39 cellular contexts compared by ENCODE assay signal in the genomic region with DNA sequence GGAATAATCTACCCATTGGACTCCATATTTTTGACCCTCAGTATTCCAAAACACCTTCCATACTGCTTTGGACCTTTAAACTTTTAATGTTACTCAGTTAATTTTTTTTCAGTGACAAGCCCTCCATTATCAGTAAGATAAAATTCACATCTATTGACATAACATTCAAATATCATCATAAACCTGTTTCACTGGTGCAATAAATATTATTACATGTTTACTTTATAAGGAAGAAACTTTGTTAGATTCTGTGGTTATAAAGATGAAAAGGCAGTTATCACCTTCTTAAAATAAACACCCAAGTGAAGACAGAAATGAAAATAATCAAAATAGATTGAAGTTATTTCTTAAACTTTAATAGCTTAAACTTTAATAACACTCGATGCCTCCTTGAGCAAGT.
"Had no signal": no experiment of that assay in that cellular context is flagged by ENCODE, and none has a peak within 500 bp of the region (broad histone marks: within the 10 kb centered on the region; RNA-seq: fewer than 3 reads in every experiment).

No MANE protein-coding gene starts in this region.

- H3K36me3 ChIP-seq: ascending aorta, cardiac muscle cell had no signal

- H3K4me1 ChIP-seq: ascending aorta had no signal

- ATAC-seq: activated CD8-positive, alpha-beta T cell treated with anti-CD3 and anti-CD28 coated beads for 36 hours; activated naive CD8-positive, alpha-beta T cell treated with anti-CD3 and anti-CD28 coated beads, Interleukin-2, amount 50 U/mL, for 24 hours; activated T-cell treated with anti-CD3 and anti-CD28 coated beads, Interleukin-2, amount 50 U/mL, for 4 hours; activated T-cell treated with anti-CD3 and anti-CD28 coated beads, Interleukin-2, amount 50 U/mL, for 72 hours; activated T-helper 17 cell treated with anti-CD3 and anti-CD28 coated beads, Interleukin-2, amount 50 U/mL, for 72 hours had no signal

- H3K9me3 ChIP-seq: ascending aorta had no signal

- H3K4me3 ChIP-seq: ascending aorta, cardiac muscle cell had no signal

- H3K27me3 Mint-ChIP-seq: activated B cell treated with CpG ODN at 0.5 μM for 24 hours; activated CD4-positive, alpha-beta memory T cell treated with anti-CD3 and anti-CD28 coated beads for 36 hours; activated CD4-positive, alpha-beta T cell treated with anti-CD3 and anti-CD28 coated beads, Interleukin-2, amount 10 ng/mL, durations not matched to agents 24 days and 14 days; activated CD8-positive, alpha-beta T cell treated with anti-CD3 and anti-CD28 coated beads for 36 hours; activated naive CD8-positive, alpha-beta T cell; activated naive CD8-positive, alpha-beta T cell treated with anti-CD3 and anti-CD28 coated beads, Interleukin-2, amount 10 ng/mL, durations not matched to agents 7 days and 5 days; activated naive CD8-positive, alpha-beta T cell treated with anti-CD3 and anti-CD28 coated beads, Interleukin-2, amount 50 U/mL, for 24 hours; activated T-helper 17 cell treated with anti-CD3 and anti-CD28 coated beads, Interleukin-2, amount 50 U/mL, for 72 hours; central memory CD8-positive, alpha-beta T cell had no signal

- H3K4me1 Mint-ChIP-seq: activated B cell treated with CpG ODN at 0.5 μM for 24 hours; activated CD4-positive, alpha-beta T cell treated with anti-CD3 and anti-CD28 coated beads, Interleukin-2, amount 10 ng/mL, durations not matched to agents 24 days and 14 days; activated naive CD8-positive, alpha-beta T cell treated with anti-CD3 and anti-CD28 coated beads, Interleukin-2, amount 10 ng/mL, durations not matched to agents 7 days and 5 days; activated naive CD8-positive, alpha-beta T cell treated with anti-CD3 and anti-CD28 coated beads, Interleukin-2, amount 50 U/mL, for 24 hours; activated T-helper 17 cell treated with anti-CD3 and anti-CD28 coated beads, Interleukin-2, amount 50 U/mL, for 72 hours; brain; central memory CD8-positive, alpha-beta T cell had no signal

- H3K27ac Mint-ChIP-seq: activated B cell treated with CpG ODN at 0.5 μM for 24 hours; activated CD4-positive, alpha-beta memory T cell treated with anti-CD3 and anti-CD28 coated beads for 36 hours; activated CD4-positive, alpha-beta T cell treated with anti-CD3 and anti-CD28 coated beads, Interleukin-2, amount 10 ng/mL, durations not matched to agents 24 days and 14 days; activated CD8-positive, alpha-beta T cell treated with anti-CD3 and anti-CD28 coated beads for 36 hours; activated naive CD4-positive, alpha-beta T cell treated with anti-CD3 and anti-CD28 coated beads for 36 hours; activated naive CD8-positive, alpha-beta T cell; activated naive CD8-positive, alpha-beta T cell treated with anti-CD3 and anti-CD28 coated beads, Interleukin-2, amount 10 ng/mL, durations not matched to agents 7 days and 5 days; activated naive CD8-positive, alpha-beta T cell treated with anti-CD3 and anti-CD28 coated beads, Interleukin-2, amount 50 U/mL, for 24 hours; activated T-cell treated with anti-CD3 and anti-CD28 coated beads, Interleukin-2, amount 50 U/mL, for 72 hours; activated T-helper 1 cell treated with anti-CD3 and anti-CD28 coated beads, Interleukin-12 subunit alpha, Interleukin-12 subunit beta, Interleukin-2, Interleukin-4 antibody, amounts not matched to agents 30 ng/mL and 10 ng/mL and 1 ng/mL, durations not matched to agents 14 hours and 24 hours and 36 hours; activated T-helper 17 cell treated with anti-CD3 and anti-CD28 coated beads, Interleukin-2, amount 50 U/mL, for 72 hours; brain; T-helper 1 cell treated with Interleukin-12 subunit alpha and Interleukin-12 subunit beta and Interleukin-4 antibody, amounts not matched to agents 30 μg/mL and 1 μg/mL, for 36 hours; T-helper 2 cell treated with Interferon-gamma antibody and Interleukin-4, amounts not matched to agents 5 μg/mL and 100 μg/mL, for 36 hours had no signal

- H3K27me3 ChIP-seq: ascending aorta, cardiac muscle cell had no signal

- H3K27ac ChIP-seq: ascending aorta, cardiac muscle cell, VCaP had no signal

- H3K9me3 Mint-ChIP-seq: activated CD4-positive, alpha-beta T cell treated with anti-CD3 and anti-CD28 coated beads, Interleukin-2, amount 10 ng/mL, durations not matched to agents 24 days and 14 days; activated T-helper 17 cell treated with anti-CD3 and anti-CD28 coated beads, Interleukin-2, amount 50 U/mL, for 72 hours; brain had no signal

- H3K36me3 Mint-ChIP-seq: activated CD4-positive, alpha-beta memory T cell treated with anti-CD3 and anti-CD28 coated beads for 36 hours; activated naive CD8-positive, alpha-beta T cell; activated naive CD8-positive, alpha-beta T cell treated with anti-CD3 and anti-CD28 coated beads, Interleukin-2, amount 10 ng/mL, durations not matched to agents 7 days and 5 days; brain had no signal

- DNase-seq: activated B cell treated with CpG ODN at 0.5 μM for 24 hours; activated CD4-positive, alpha-beta memory T cell treated with anti-CD3 and anti-CD28 coated beads for 36 hours; activated CD4-positive, alpha-beta T cell treated with anti-CD3 and anti-CD28 coated beads for 4 hours; activated CD4-positive, alpha-beta T cell treated with anti-CD3 and anti-CD28 coated beads, Interleukin-2, amount 10 ng/mL, durations not matched to agents 24 days and 14 days; activated CD4-positive, alpha-beta T cell treated with anti-CD3 and anti-CD28 coated beads, Interleukin-2, amount 50 U/mL, for 1 hour; activated CD4-positive, alpha-beta T cell treated with anti-CD3 and anti-CD28 coated beads, Interleukin-2, amount 50 U/mL, for 4 hours; activated CD4-positive, CD25-positive, alpha-beta regulatory T cell treated with anti-CD3 and anti-CD28 coated beads, Interleukin-2, amount 50 U/mL, for 72 hours; activated CD8-positive, alpha-beta memory T cell treated with anti-CD3 and anti-CD28 coated beads, Interleukin-2, amount 50 U/mL, for 4 hours; activated CD8-positive, alpha-beta T cell treated with anti-CD3 and anti-CD28 coated beads for 36 hours; activated effector memory CD4-positive, alpha-beta T cell treated with anti-CD3 and anti-CD28 coated beads, Interleukin-2, amount 50 U/mL, for 16 hours; activated gamma-delta T cell treated with Interleukin-2 at 50 U/mL for 16 hours; activated naive CD4-positive, alpha-beta T cell; activated naive CD4-positive, alpha-beta T cell treated with anti-CD3 and anti-CD28 coated beads for 36 hours; activated naive CD4-positive, alpha-beta T cell treated with anti-CD3 and anti-CD28 coated beads, Interleukin-2, amount 50 U/mL, for 16 hours; activated naive CD8-positive, alpha-beta T cell treated with anti-CD3 and anti-CD28 coated beads, Interleukin-2, amount 10 ng/mL, durations not matched to agents 7 days and 5 days; activated naive CD8-positive, alpha-beta T cell treated with anti-CD3 and anti-CD28 coated beads, Interleukin-2, amount 50 U/mL, for 24 hours; activated T-cell treated with anti-CD3 and anti-CD28 coated beads for 4 hours; activated T-cell treated with anti-CD3 and anti-CD28 coated beads, Interleukin-2, amount 50 U/mL, for 1 hour; activated T-cell treated with anti-CD3 and anti-CD28 coated beads, Interleukin-2, amount 50 U/mL, for 4 hours; activated T-cell treated with anti-CD3 and anti-CD28 coated beads, Interleukin-2, amount 50 U/mL, for 72 hours; amygdala; anterior cingulate cortex; caudate nucleus; cerebellar nuclear complex; T-helper 1 cell; T-helper 2 cell; T-helper 9 cell had no signal

- FAIRE-seq: bronchial epithelial cell, TTC549 had no signal

- H3K4me3 Mint-ChIP-seq: activated B cell treated with CpG ODN at 0.5 μM for 24 hours; activated CD4-positive, alpha-beta memory T cell treated with anti-CD3 and anti-CD28 coated beads for 36 hours; activated CD4-positive, alpha-beta T cell treated with anti-CD3 and anti-CD28 coated beads, Interleukin-2, amount 10 ng/mL, durations not matched to agents 24 days and 14 days; activated CD8-positive, alpha-beta T cell treated with anti-CD3 and anti-CD28 coated beads for 36 hours; activated naive CD4-positive, alpha-beta T cell treated with anti-CD3 and anti-CD28 coated beads for 36 hours; activated naive CD8-positive, alpha-beta T cell; activated naive CD8-positive, alpha-beta T cell treated with anti-CD3 and anti-CD28 coated beads, Interleukin-2, amount 10 ng/mL, durations not matched to agents 7 days and 5 days; activated naive CD8-positive, alpha-beta T cell treated with anti-CD3 and anti-CD28 coated beads, Interleukin-2, amount 50 U/mL, for 24 hours; activated T-cell treated with anti-CD3 and anti-CD28 coated beads, Interleukin-2, amount 50 U/mL, for 4 hours; activated T-cell treated with anti-CD3 and anti-CD28 coated beads, Interleukin-2, amount 50 U/mL, for 72 hours; activated T-helper 1 cell treated with anti-CD3 and anti-CD28 coated beads, Interleukin-12 subunit alpha, Interleukin-12 subunit beta, Interleukin-2, Interleukin-4 antibody, amounts not matched to agents 30 ng/mL and 10 ng/mL and 1 ng/mL, durations not matched to agents 14 hours and 24 hours and 36 hours; activated T-helper 17 cell treated with anti-CD3 and anti-CD28 coated beads, Interleukin-2, amount 50 U/mL, for 72 hours; brain; central memory CD8-positive, alpha-beta T cell; T-helper 1 cell treated with Interleukin-12 subunit alpha and Interleukin-12 subunit beta and Interleukin-4 antibody, amounts not matched to agents 30 μg/mL and 1 μg/mL, for 36 hours; T-helper 2 cell treated with Interferon-gamma antibody and Interleukin-4, amounts not matched to agents 5 μg/mL and 100 μg/mL, for 36 hours had no signal
